Comparison of ENCODE assay signal across 16 cellular contexts in the genomic region with DNA sequence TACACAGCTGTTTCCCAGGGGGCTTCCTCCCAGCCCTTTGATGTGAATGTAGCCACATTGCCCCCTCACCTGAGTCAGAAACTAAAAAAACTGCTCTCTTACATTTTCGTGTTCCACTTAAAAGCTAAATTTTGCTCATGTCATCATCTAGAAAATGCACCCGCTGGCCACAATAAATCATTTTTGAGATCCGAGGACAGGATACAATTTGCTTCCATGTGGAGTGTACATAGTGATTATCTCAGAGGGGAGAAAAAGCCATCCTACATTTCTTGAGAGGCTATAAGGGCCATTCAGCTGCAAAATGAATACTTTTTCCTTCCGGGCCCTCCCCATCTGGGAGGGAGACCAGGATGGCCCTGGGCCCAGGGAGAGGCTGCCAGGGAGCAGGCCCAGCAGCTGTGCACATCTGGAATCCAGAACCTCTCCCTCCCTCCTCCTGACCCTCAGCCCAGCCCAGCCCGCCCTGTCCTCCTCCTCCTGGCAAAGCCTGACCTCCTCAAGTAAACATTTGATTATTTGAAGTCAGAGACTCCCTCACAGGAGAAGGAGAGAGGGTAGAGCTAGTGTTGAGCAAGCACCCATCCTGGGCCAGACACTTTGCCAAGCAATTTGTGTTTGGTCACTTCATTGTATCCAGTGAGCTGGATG. TPM values are rescaled to one million over a fixed set of nuclear protein-coding genes. Genes with fewer than 3 reads are reported as not detected.
DNase-seq lines count a peak whose midpoint lies in the region; ATAC-seq and TF ChIP-seq lines count a peak whose summit lies in the region.
"Had no signal": no experiment of that assay in that cellular context is flagged by ENCODE, and none has a peak within 500 bp of the region (broad histone marks: within the 10 kb centered on the region; RNA-seq: fewer than 3 reads in every experiment).

No MANE protein-coding gene starts in this region.

- no peaks in the 10 kb centered on the region for H3K36me3 Mint-ChIP-seq in progenitor cell of endocrine pancreas (ENCODE audit: insufficient read depth)
- H3K36me3 Mint-ChIP-seq: neural progenitor cell had no signal

- H3K4me1 ChIP-seq in esophagus squamous epithelium, result peaks cover 22 to 84% (median 27%) of the 10 kb centered on the region in 3 donors

- no peak overlapping the region for H3K4me2 ChIP-seq in neural cell (ENCODE audit: low read length)
- H3K4me2 ChIP-seq: neural progenitor cell had no signal

- peak overlapping the region; percentile 57 for H3K27ac ChIP-seq in AG04450 (ENCODE audit: low read depth, low read length)
- H3K27ac ChIP-seq in esophagus squamous epithelium, result peak overlapping the region in 3 of 4 donors; percentile 13 to 55 (median 41)
- no peak overlapping the region for H3K27ac ChIP-seq in neural cell (ENCODE audit: low read length)
- H3K27ac ChIP-seq: neural progenitor cell had no signal

- H3K36me3 ChIP-seq in esophagus squamous epithelium (no peaks in the 10 kb centered on the region), neural cell (ENCODE audit: insufficient read depth, low read length) (no peaks in the 10 kb centered on the region), H7 (replicated peaks; ENCODE audit: control insufficient read depth, insufficient read depth, low read length) (no peaks in the 10 kb centered on the region)
- H3K36me3 ChIP-seq: neural progenitor cell had no signal

- H3K9me3 ChIP-seq in AG04450 (ENCODE audit: control insufficient read depth, insufficient read depth, low read length) (no peaks in the 10 kb centered on the region), esophagus squamous epithelium (no peaks in the 10 kb centered on the region), neural cell (ENCODE audit: low read length) (no peaks in the 10 kb centered on the region)

- CTCF ChIA-PET in AG04450 (lab: Charles Lee), result interaction anchor here (0.6 to 2.1 kb wide), 4 partner anchors 36 to 88 kb away, joined by 3 to 8 read pairs (median 3); no protein-coding TSS in a partner anchor

- H3K4me1 Mint-ChIP-seq in progenitor cell of endocrine pancreas (ENCODE audit: low read depth), result peaks cover 4% of the 10 kb centered on the region
- H3K4me1 Mint-ChIP-seq: central memory CD8-positive, alpha-beta T cell had no signal

- DNase-seq in AG04450 (ENCODE audit: low read depth, low spot score), result no peak
- DNase-seq in NCI-H1417 treated with DMSO at 0.1 percent for 48 hours (lab: John Stamatoyannopoulos, UW), result peak; percentile 82
- no peak for DNase-seq in esophagus squamous epithelium (lab: John Stamatoyannopoulos, UW)
- no peak for DNase-seq in cortex of kidney (lab: John Stamatoyannopoulos, UW)
- no peak for DNase-seq in progenitor cell of endocrine pancreas (ENCODE audit: low spot score, unreplicated experiment)
- no peak for DNase-seq in H7
- DNase-seq: activated B cell treated with CpG ODN at 0.5 μM for 24 hours; activated T-cell treated with anti-CD3 and anti-CD28 coated beads, Interleukin-2, amount 50 U/mL, for 72 hours; C1 segment of cervical spinal cord; NCI-H2171; SHP77; stimulated activated CD4-positive, alpha-beta T cell treated with anti-CD3 and anti-CD28 coated beads, Interleukin-2, amount 100 ng/mL, for 24 hours had no signal

- intact Hi-C loops in esophagus squamous epithelium (cut with DNase I), result no loop called here

- TF ChIP-seq CTCF in AG04450 (IDR thresholded peaks at IDR 0.05; ENCODE audit: low read depth, low read length) (no peak), esophagus squamous epithelium (IDR thresholded peaks at IDR 0.05) (no peak), neural cell (IDR thresholded peaks at IDR 0.05; ENCODE audit: poor library complexity, severe bottlenecking) (no peak), progenitor cell of endocrine pancreas (IDR thresholded peaks at IDR 0.05; ENCODE audit: unreplicated experiment) (no peak)

- no peaks in the 10 kb centered on the region for H3F3A ChIP-seq in neural cell (ENCODE audit: insufficient read depth, low read length, poor library complexity, severe bottlenecking)

- no peak for ATAC-seq in HG03469 (IDR thresholded peaks at IDR 0.05; ENCODE audit: unreplicated experiment)
- ATAC-seq: activated T-cell treated with anti-CD3 and anti-CD28 coated beads, Interleukin-2, amount 50 U/mL, for 72 hours had no signal

- H3K4me3 Mint-ChIP-seq in progenitor cell of endocrine pancreas (ENCODE audit: low read depth), result no peak overlapping the region
- H3K4me3 Mint-ChIP-seq: activated B cell treated with CpG ODN at 0.5 μM for 24 hours; activated T-cell treated with anti-CD3 and anti-CD28 coated beads, Interleukin-2, amount 50 U/mL, for 72 hours; central memory CD8-positive, alpha-beta T cell; neural progenitor cell had no signal

- H3K27me3 ChIP-seq in AG04450 (ENCODE audit: control insufficient read depth, insufficient read depth, low read length) (no peaks in the 10 kb centered on the region), esophagus squamous epithelium (no peaks in the 10 kb centered on the region), neural cell (ENCODE audit: insufficient read depth, low read depth, low read length) (no peaks in the 10 kb centered on the region), H7 (ENCODE audit: control insufficient read depth, insufficient read depth, low read length) (no peaks in the 10 kb centered on the region)
- H3K27me3 ChIP-seq: neural progenitor cell had no signal

- no peak overlapping the region for H2AFZ ChIP-seq in neural cell (ENCODE audit: low read depth, low read length)
- H2AFZ ChIP-seq: neural progenitor cell had no signal

- TF ChIP-seq POLR2A in esophagus squamous epithelium (IDR thresholded peaks at IDR 0.05), result no peak

- POLR2A ChIA-PET in AG04450 (lab: Yijun Ruan, JAX), result interaction anchor here (0.6 to 1.7 kb wide), 5 partner anchors 10 to 49 kb away, joined by 3 to 7 read pairs (median 6); no protein-coding TSS in a partner anchor

- no peak for TF ChIP-seq EP300 in neural cell (conservative IDR thresholded peaks at IDR 0.05; ENCODE audit: poor library complexity, severe bottlenecking)

- H3K4me3 ChIP-seq in AG04450 (ENCODE audit: low read depth, low read length), result no peak overlapping the region
- H3K4me3 ChIP-seq in esophagus squamous epithelium, result no peak overlapping the region
- no peak overlapping the region for H3K4me3 ChIP-seq in neural cell (ENCODE audit: low read length)
- no peak overlapping the region for H3K4me3 ChIP-seq in H7 (ENCODE audit: insufficient read depth, low read depth, low read length)
- H3K4me3 ChIP-seq: neural progenitor cell had no signal

- no peaks in the 10 kb centered on the region for H3K9me2 ChIP-seq in neural cell (ENCODE audit: insufficient read depth, low read length)

- no peak for TF ChIP-seq RAD21 in neural cell (conservative IDR thresholded peaks at IDR 0.05)

- 44 to 82% methylated on average over 4 to 5 of the region's 5 CpGs for WGBS in esophagus squamous epithelium, 2 donors

- H3K79me2 ChIP-seq in neural cell (replicated peaks; ENCODE audit: insufficient read depth, low read length), result peaks cover under 1% of the 10 kb centered on the region

- H3K27ac Mint-ChIP-seq in progenitor cell of endocrine pancreas, result no peak overlapping the region
- H3K27ac Mint-ChIP-seq: activated T-cell treated with anti-CD3 and anti-CD28 coated beads, Interleukin-2, amount 50 U/mL, for 72 hours; neural progenitor cell had no signal

- H3K9ac ChIP-seq in neural cell (ENCODE audit: low read length), result no peak overlapping the region
- H3K9ac ChIP-seq: neural progenitor cell had no signal

- H3K9me3 Mint-ChIP-seq in progenitor cell of endocrine pancreas (ENCODE audit: low read depth), result no peaks in the 10 kb centered on the region
- H3K9me3 Mint-ChIP-seq: activated B cell treated with CpG ODN at 0.5 μM for 24 hours; activated T-cell treated with anti-CD3 and anti-CD28 coated beads, Interleukin-2, amount 50 U/mL, for 72 hours; central memory CD8-positive, alpha-beta T cell; neural progenitor cell had no signal

- H4K20me1 ChIP-seq in neural cell (ENCODE audit: insufficient read depth), result no peaks in the 10 kb centered on the region

- H3K27me3 Mint-ChIP-seq in progenitor cell of endocrine pancreas, result peaks cover 5% of the 10 kb centered on the region
- H3K27me3 Mint-ChIP-seq: activated B cell treated with CpG ODN at 0.5 μM for 24 hours; central memory CD8-positive, alpha-beta T cell had no signal

TF ChIP-seq in neural cell, 6 proteins besides CTCF, POLR2A, EP300 and RAD21:
- peak; percentile 55 for TF ChIP-seq POLR2AphosphoS5 (IDR thresholded peaks at IDR 0.05)
- TF ChIP-seq SMC3 (conservative IDR thresholded peaks at IDR 0.05; ENCODE audit: poor library complexity), result no peak
TF ChIP-seq in neural cell: peak in this region for 1.

RNA-seq across cellular contexts. Expression of gene CORO2B, which starts 59.1 kb away (rescaled TPM):
- polyA plus RNA-seq in AG04450 (2011; rRNA removed) (16.1 and 22.0 TPM in 2 replicates), neural cell (15.1 and 17.1 TPM in 2 replicates)
- polyA minus RNA-seq in AG04450 (2011; rRNA and poly(A)+ RNA removed), result 19.9 and 25.4 TPM in 2 replicates
- total RNA-seq in esophagus squamous epithelium (1 to 10 TPM in 1 of 4 donors, under 1 TPM in 2, not detected in 1; 0.19 to 2.3 (median 0.22) TPM), progenitor cell of endocrine pancreas (1.5 and 2.0 TPM in 2 replicates)
- polyA minus RNA-seq in neural cell, result 22.4 and 22.9 TPM in 2 replicates
- total RNA-seq in H7 (2014; rRNA removed; shearing (Covaris generic)), result 3.8 and 5.4 TPM in 2 replicates
